In the genomic region with DNA sequence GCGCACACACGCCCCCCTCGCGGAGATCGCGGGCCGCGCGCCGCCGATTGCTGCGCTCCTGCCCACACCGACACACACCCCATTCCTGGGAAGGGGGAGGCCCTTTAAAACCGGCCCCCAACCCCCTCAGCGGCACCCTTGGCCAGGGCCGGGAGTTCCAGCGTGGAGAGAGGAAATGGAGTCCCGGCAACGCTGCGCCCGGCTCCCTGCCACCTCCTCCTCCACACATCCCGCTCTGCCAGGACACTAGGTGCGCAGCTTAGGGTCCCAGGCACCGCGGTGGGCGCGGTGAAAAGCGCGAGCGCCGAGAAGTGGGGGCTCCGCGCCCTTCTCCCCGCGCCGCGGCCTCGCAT, we compare ENCODE assay signal across 8 cellular contexts.
DNase-seq lines count a peak whose midpoint lies in the region; ATAC-seq and TF ChIP-seq lines count a peak whose summit lies in the region.

No MANE protein-coding gene starts in this region.

- peak overlapping the region; percentile 67 for H3K27ac ChIP-seq in 22Rv1

- H3K9me3 ChIP-seq in iPS-18c (ENCODE audit: control insufficient read depth, insufficient read depth, low read length), result no peaks in the 10 kb centered on the region

- ATAC-seq in GM18867 (IDR thresholded peaks at IDR 0.05; ENCODE audit: unreplicated experiment) (peak; percentile 21), HG03097 (IDR thresholded peaks at IDR 0.05; ENCODE audit: low FRiP score, unreplicated experiment) (peak; percentile 0)

- no peaks in the 10 kb centered on the region for H3K36me3 Mint-ChIP-seq in activated naive CD8-positive, alpha-beta T cell
- H3K36me3 Mint-ChIP-seq in stimulated activated naive CD8-positive, alpha-beta T cell treated with anti-CD3 and anti-CD28 coated beads, Interleukin-15, Interleukin-2, amounts not matched to agents 100 ng/mL and 50 ng/mL, for 24 hours (ENCODE audit: low read depth), result no peaks in the 10 kb centered on the region

- H3K9me3 Mint-ChIP-seq in activated naive CD8-positive, alpha-beta T cell (ENCODE audit: low read depth), result no peaks in the 10 kb centered on the region
- no peaks in the 10 kb centered on the region for H3K9me3 Mint-ChIP-seq in stimulated activated naive CD8-positive, alpha-beta T cell treated with anti-CD3 and anti-CD28 coated beads, Interleukin-15, Interleukin-2, amounts not matched to agents 100 ng/mL and 50 ng/mL, for 24 hours

- no peaks in the 10 kb centered on the region for H3K27me3 Mint-ChIP-seq in activated naive CD8-positive, alpha-beta T cell
- H3K27me3 Mint-ChIP-seq in stimulated activated naive CD8-positive, alpha-beta T cell treated with anti-CD3 and anti-CD28 coated beads, Interleukin-15, Interleukin-2, amounts not matched to agents 100 ng/mL and 50 ng/mL, for 24 hours, result peaks cover 4% of the 10 kb centered on the region

- no peak for DNase-seq in iPS-NIHi11 (ENCODE audit: low spot score)
- DNase-seq in Ammon's horn (ENCODE audit: low spot score), result no peak

- TF ChIP-seq CTCF in 22Rv1 (IDR thresholded peaks at IDR 0.05), result no peak

- H3K27ac Mint-ChIP-seq in activated naive CD8-positive, alpha-beta T cell, result no peak overlapping the region
- no peak overlapping the region for H3K27ac Mint-ChIP-seq in stimulated activated naive CD8-positive, alpha-beta T cell treated with anti-CD3 and anti-CD28 coated beads, Interleukin-15, Interleukin-2, amounts not matched to agents 100 ng/mL and 50 ng/mL, for 24 hours

- H3K4me3 ChIP-seq in iPS-18c (ENCODE audit: insufficient read depth, low read depth, low read length), result peak overlapping the region; percentile 87

- peak overlapping the region; percentile 85 for H3K4me3 Mint-ChIP-seq in activated naive CD8-positive, alpha-beta T cell
- peak overlapping the region; percentile 82 for H3K4me3 Mint-ChIP-seq in stimulated activated naive CD8-positive, alpha-beta T cell treated with anti-CD3 and anti-CD28 coated beads, Interleukin-15, Interleukin-2, amounts not matched to agents 100 ng/mL and 50 ng/mL, for 24 hours

- H3K4me1 Mint-ChIP-seq in activated naive CD8-positive, alpha-beta T cell (ENCODE audit: low read depth), result peaks cover 13% of the 10 kb centered on the region
- H3K4me1 Mint-ChIP-seq in stimulated activated naive CD8-positive, alpha-beta T cell treated with anti-CD3 and anti-CD28 coated beads, Interleukin-15, Interleukin-2, amounts not matched to agents 100 ng/mL and 50 ng/mL, for 24 hours (ENCODE audit: low read depth), result peaks cover 17% of the 10 kb centered on the region
